Comparison of ENCODE assay signal across 16 cellular contexts in the genomic region with DNA sequence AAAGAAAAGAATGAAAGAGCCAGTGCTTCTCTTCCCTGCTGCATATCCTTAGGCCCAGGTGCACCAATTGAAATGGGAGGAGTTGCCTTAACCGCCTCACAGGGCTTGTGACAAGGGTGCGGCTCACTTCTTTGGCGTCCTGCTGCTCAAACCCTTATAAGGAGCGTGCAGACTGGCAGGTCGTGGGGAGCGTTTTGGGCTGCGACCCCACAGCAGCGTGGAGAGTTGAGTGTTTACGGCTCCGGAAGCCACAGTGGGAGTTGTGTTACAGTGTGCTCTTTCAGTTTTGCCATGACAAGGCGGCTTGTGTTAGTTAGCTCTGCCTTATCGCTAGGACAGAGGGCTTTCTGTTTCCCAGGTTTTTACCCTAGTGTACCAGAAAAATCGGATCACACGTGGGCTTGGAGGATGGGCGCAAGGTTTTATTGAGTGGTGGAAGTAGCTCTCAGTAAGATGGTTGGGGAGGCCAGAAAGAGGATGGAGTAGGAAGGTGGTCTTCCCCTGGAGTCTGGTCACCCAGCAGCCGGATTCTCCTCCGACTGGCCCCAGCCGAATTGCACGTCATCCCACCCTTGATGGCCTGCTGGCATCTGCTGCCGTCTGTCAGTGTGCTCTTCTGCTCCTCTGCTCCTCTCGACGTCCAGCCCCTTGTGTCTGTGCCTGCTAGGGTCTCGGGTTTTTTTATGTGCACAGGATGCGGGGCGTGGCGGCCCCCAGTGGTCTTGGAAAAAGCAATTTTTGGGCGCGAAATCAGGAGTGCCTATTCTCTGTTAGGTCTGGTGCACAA.
DNase-seq lines count a peak whose midpoint lies in the region; ATAC-seq and TF ChIP-seq lines count a peak whose summit lies in the region.
"Had no signal": no experiment of that assay in that cellular context is flagged by ENCODE, and none has a peak within 500 bp of the region (broad histone marks: within the 10 kb centered on the region; RNA-seq: fewer than 3 reads in every experiment).

No MANE protein-coding gene starts in this region.

- H3K27me3 Mint-ChIP-seq in activated CD4-positive, alpha-beta T cell treated with anti-CD3 and anti-CD28 coated beads for 36 hours, result no peaks in the 10 kb centered on the region
- H3K27me3 Mint-ChIP-seq in activated CD8-positive, alpha-beta T cell treated with anti-CD3 and anti-CD28 coated beads for 36 hours, result no peaks in the 10 kb centered on the region
- H3K27me3 Mint-ChIP-seq: naive B cell had no signal

- H3K79me2 ChIP-seq in hepatocyte, result no peaks in the 10 kb centered on the region

- no peak overlapping the region for H3K4me3 Mint-ChIP-seq in activated CD4-positive, alpha-beta T cell treated with anti-CD3 and anti-CD28 coated beads for 36 hours
- H3K4me3 Mint-ChIP-seq in activated CD8-positive, alpha-beta T cell treated with anti-CD3 and anti-CD28 coated beads for 36 hours, result peak overlapping the region; percentile 9

- intact Hi-C loops in activated CD4-positive, alpha-beta T cell treated with anti-CD3 and anti-CD28 coated beads for 36 hours (cut with DNase I, micrococcal nuclease), result no loop called here
- intact Hi-C loops in activated CD8-positive, alpha-beta T cell treated with anti-CD3 and anti-CD28 coated beads for 36 hours (cut with micrococcal nuclease), result no loop called here
- intact Hi-C loops in left colon (cut with DNase I, micrococcal nuclease), result no loop called here

- no peak for TF ChIP-seq CTCF in activated CD8-positive, alpha-beta T cell treated with anti-CD3 and anti-CD28 coated beads for 36 hours (IDR thresholded peaks at IDR 0.05)
- TF ChIP-seq CTCF in tibial nerve (IDR thresholded peaks at IDR 0.05), result no peak
- no peak for TF ChIP-seq CTCF in hepatocyte (IDR thresholded peaks at IDR 0.05; ENCODE audit: poor library complexity)
- TF ChIP-seq CTCF in GM10266 (IDR thresholded peaks at IDR 0.05; ENCODE audit: control insufficient read depth, insufficient read depth, low read depth, missing control alignments), result no peak

- peak overlapping the region in 1 of 4 donors; percentile 17 for H3K4me3 ChIP-seq in tibial nerve
- no peak overlapping the region for H3K4me3 ChIP-seq in hepatocyte
- H3K4me3 ChIP-seq: cardiac muscle cell, sigmoid colon had no signal

- H3K9me3 ChIP-seq in tibial nerve, result no peaks in the 10 kb centered on the region
- no peaks in the 10 kb centered on the region for H3K9me3 ChIP-seq in hepatocyte (ENCODE audit: low read depth)
- H3K9me3 ChIP-seq: sigmoid colon had no signal

- no peak overlapping the region for H3K4me2 ChIP-seq in hepatocyte

- 57 to 68% methylated on average over 24 to 28 of the region's 28 CpGs for WGBS in tibial nerve, 2 donors
- 76% methylated on average over 25 of the region's 28 CpGs for WGBS in hepatocyte (ENCODE audit: low lambda C conversion rate, missing lambda C conversion rate)

- no peak overlapping the region for H2AFZ ChIP-seq in hepatocyte

- H3K9me3 Mint-ChIP-seq in activated CD4-positive, alpha-beta T cell treated with anti-CD3 and anti-CD28 coated beads for 36 hours (ENCODE audit: low read depth), result peaks cover 2% of the 10 kb centered on the region
- H3K9me3 Mint-ChIP-seq in activated CD8-positive, alpha-beta T cell treated with anti-CD3 and anti-CD28 coated beads for 36 hours, result peaks cover 2% of the 10 kb centered on the region

- H3K9me2 ChIP-seq in hepatocyte (replicated peaks; ENCODE audit: insufficient read depth), result no peaks in the 10 kb centered on the region

- H3K36me3 ChIP-seq in tibial nerve (no peaks in the 10 kb centered on the region), hepatocyte (replicated peaks; ENCODE audit: insufficient read depth, low read depth) (no peaks in the 10 kb centered on the region)
- H3K36me3 ChIP-seq: cardiac muscle cell, sigmoid colon had no signal

- in situ Hi-C loops in ACHN (cut with HindIII; ENCODE audit: low pct_ligation_motif_present, low pct_unique_long_range_greater_than_20kb, low sequenced_read_pairs), result no loop called here

- H3K4me1 ChIP-seq in tibial nerve (no peaks in the 10 kb centered on the region), hepatocyte (ENCODE audit: insufficient read depth) (no peaks in the 10 kb centered on the region)
- H3K4me1 ChIP-seq: sigmoid colon had no signal

- peak; percentile 14 for DNase-seq in activated CD4-positive, alpha-beta T cell treated with anti-CD3 and anti-CD28 coated beads for 36 hours
- no peak for DNase-seq in activated CD4-positive, alpha-beta T cell treated with anti-CD3 and anti-CD28 coated beads, Interleukin-2, amount 50 U/mL, for 4 hours
- peak; percentile 34 for DNase-seq in activated CD8-positive, alpha-beta T cell treated with anti-CD3 and anti-CD28 coated beads for 36 hours
- DNase-seq in left colon (no peak), tibial nerve (ENCODE audit: low spot score in 2 of 2) (no peak), ACHN (no peak), hepatocyte (ENCODE audit: low spot score) (no peak), GM10266 (ENCODE audit: extremely low spot score) (no peak)
- DNase-seq: activated CD4-positive, alpha-beta T cell treated with anti-CD3 and anti-CD28 coated beads, Interleukin-2, amount 50 U/mL, for 1 hour; activated naive CD4-positive, alpha-beta T cell; Calu3; KBM-7; naive B cell; NCI-H2081; sigmoid colon had no signal

- H3K36me3 Mint-ChIP-seq in activated CD4-positive, alpha-beta T cell treated with anti-CD3 and anti-CD28 coated beads for 36 hours (ENCODE audit: low read depth), result no peaks in the 10 kb centered on the region
- no peaks in the 10 kb centered on the region for H3K36me3 Mint-ChIP-seq in activated CD8-positive, alpha-beta T cell treated with anti-CD3 and anti-CD28 coated beads for 36 hours (ENCODE audit: low read depth)
- H3K36me3 Mint-ChIP-seq: naive B cell had no signal

- H3K27ac ChIP-seq in tibial nerve (peak overlapping the region; percentile 36 to 77 (median 67)), hepatocyte (no peak overlapping the region)
- H3K27ac ChIP-seq: cardiac muscle cell, sigmoid colon had no signal

- H4K20me1 ChIP-seq in hepatocyte (ENCODE audit: insufficient read depth, poor library complexity, severe bottlenecking), result no peaks in the 10 kb centered on the region

- no peak for TF ChIP-seq POLR2A in tibial nerve (IDR thresholded peaks at IDR 0.05)

- CTCF ChIA-PET in activated CD4-positive, alpha-beta T cell treated with anti-CD3 and anti-CD28 coated beads for 36 hours (lab: Charles Lee), result no interaction called here
- CTCF ChIA-PET in activated CD8-positive, alpha-beta T cell treated with anti-CD3 and anti-CD28 coated beads for 36 hours (lab: Charles Lee), result interaction anchor here (1.2 kb wide), 1 partner anchor 12 kb away, joined by 3 read pairs; no protein-coding TSS in a partner anchor

- no peak overlapping the region for H3K27ac Mint-ChIP-seq in activated CD4-positive, alpha-beta T cell treated with anti-CD3 and anti-CD28 coated beads for 36 hours
- no peak overlapping the region for H3K27ac Mint-ChIP-seq in activated CD8-positive, alpha-beta T cell treated with anti-CD3 and anti-CD28 coated beads for 36 hours
- H3K27ac Mint-ChIP-seq: naive B cell had no signal

- peak in 1 of 2 donors; percentile 53 for TF ChIP-seq EP300 in tibial nerve (IDR thresholded peaks at IDR 0.05)

- H3K27me3 ChIP-seq in tibial nerve (no peaks in the 10 kb centered on the region), hepatocyte (no peaks in the 10 kb centered on the region)
- H3K27me3 ChIP-seq: cardiac muscle cell, sigmoid colon had no signal

- ATAC-seq in activated CD4-positive, alpha-beta T cell treated with anti-CD3 and anti-CD28 coated beads for 36 hours, result peak; percentile 36
- ATAC-seq in activated CD8-positive, alpha-beta T cell treated with anti-CD3 and anti-CD28 coated beads for 36 hours, result peak; percentile 71
- ATAC-seq in left colon, result peak; percentile 35

- POLR2A ChIA-PET in activated CD4-positive, alpha-beta T cell treated with anti-CD3 and anti-CD28 coated beads for 36 hours (lab: Charles Lee), result no interaction called here
- POLR2A ChIA-PET in activated CD8-positive, alpha-beta T cell treated with anti-CD3 and anti-CD28 coated beads for 36 hours (lab: Charles Lee), result no interaction called here

- H3K4me1 Mint-ChIP-seq in activated CD4-positive, alpha-beta T cell treated with anti-CD3 and anti-CD28 coated beads for 36 hours, result no peaks in the 10 kb centered on the region
- peaks cover 2% of the 10 kb centered on the region for H3K4me1 Mint-ChIP-seq in activated CD8-positive, alpha-beta T cell treated with anti-CD3 and anti-CD28 coated beads for 36 hours (ENCODE audit: low read depth)
- H3K4me1 Mint-ChIP-seq: naive B cell had no signal

Comparison
In these comparisons a context has a peak if more than half of its experiments do, and no peak if none do; other contexts are left out.
1. DNase-seq: peak in activated CD4-positive, alpha-beta T cell treated with anti-CD3 and anti-CD28 coated beads for 36 hours (single experiment) and activated CD8-positive, alpha-beta T cell treated with anti-CD3 and anti-CD28 coated beads for 36 hours (single experiment); none in activated CD4-positive, alpha-beta T cell treated with anti-CD3 and anti-CD28 coated beads, Interleukin-2, amount 50 U/mL, for 4 hours (0 of 2), left colon (0 of 2), tibial nerve (0 of 2), ACHN (single experiment), hepatocyte (single experiment) and GM10266 (single experiment).
2. Peak in every context shown above with its lines, with median percentiles within 50 percentile points of each other: ATAC-seq.